ENCODE assay signal across 8 cellular contexts in the genomic region with DNA sequence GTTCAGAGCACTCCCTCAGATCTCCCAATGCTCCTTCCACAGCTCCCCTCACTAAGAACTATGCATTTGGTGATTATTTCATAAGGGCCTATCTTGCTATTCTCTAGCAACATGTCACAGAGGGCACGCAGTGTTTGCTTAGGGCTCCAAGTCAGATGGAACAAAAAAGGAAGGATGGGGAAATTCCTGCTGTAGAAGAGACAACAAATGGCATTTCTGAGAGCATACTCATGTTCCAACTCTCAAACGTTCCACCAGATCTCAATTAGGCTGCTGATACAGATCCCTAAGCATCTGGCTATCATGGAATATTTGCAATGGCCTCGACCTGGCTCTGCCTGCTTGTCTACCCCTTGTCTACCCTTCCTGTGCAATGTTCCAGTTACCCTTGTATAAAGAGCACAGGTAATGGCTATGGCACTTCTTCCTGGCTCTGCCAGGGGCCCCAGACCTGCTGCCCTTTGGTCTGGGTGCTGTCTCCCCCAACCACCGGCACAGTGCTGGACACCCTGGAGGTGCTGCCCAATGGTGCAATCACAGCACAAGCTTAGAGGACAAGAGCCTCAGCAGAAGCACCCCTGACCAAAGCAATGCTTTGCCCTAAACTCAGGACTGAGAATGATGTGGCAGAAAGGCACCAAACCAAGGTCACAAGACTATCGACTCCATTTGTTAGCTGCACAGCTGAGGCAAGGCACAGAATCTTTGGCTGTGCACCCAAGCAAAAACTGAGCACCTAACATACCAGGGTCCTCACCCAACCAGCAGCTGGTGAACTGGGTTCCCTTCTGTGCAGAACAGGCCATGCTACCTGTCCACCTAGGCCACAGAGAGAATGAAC. TPM values are rescaled to one million over a fixed set of nuclear protein-coding genes. Genes with fewer than 3 reads are reported as not detected.
DNase-seq lines count a peak whose midpoint lies in the region; ATAC-seq and TF ChIP-seq lines count a peak whose summit lies in the region.

No MANE protein-coding gene starts in this region.

- peak overlapping the region; percentile 3 for H3K27ac ChIP-seq in right cardiac atrium (ENCODE audit: low read length)
- peak overlapping the region; percentile 0 for H3K27ac ChIP-seq in substantia nigra (ENCODE audit: low read depth, low read length, poor library complexity, severe bottlenecking)

- H3K4me1 ChIP-seq in right cardiac atrium (ENCODE audit: control insufficient read depth, insufficient read depth, low read length), result peaks cover 29% of the 10 kb centered on the region

- H3K27me3 ChIP-seq in right cardiac atrium (ENCODE audit: control insufficient read depth, insufficient read depth), result no peaks in the 10 kb centered on the region

- ATAC-seq in right cardiac atrium, result no peak
- no peak for ATAC-seq in left cardiac atrium
- no peak for ATAC-seq in GM19324 (IDR thresholded peaks at IDR 0.05; ENCODE audit: low FRiP score, unreplicated experiment)
- ATAC-seq in HG02938 (IDR thresholded peaks at IDR 0.05; ENCODE audit: unreplicated experiment), result no peak

- TF ChIP-seq CTCF in fibroblast of mammary gland (conservative IDR thresholded peaks at IDR 0.05; ENCODE audit: control insufficient read depth, insufficient read depth, low read depth, low read length), result no peak

- intact Hi-C loops in right cardiac atrium (cut with DNase I) (no loop called here), left cardiac atrium (cut with DNase I) (no loop called here)

- H3K4me3 ChIP-seq in right cardiac atrium (ENCODE audit: low read length), result no peak overlapping the region
- no peak overlapping the region for H3K4me3 ChIP-seq in fibroblast of mammary gland (ENCODE audit: control insufficient read depth, low read depth, low read length)

- no peak for DNase-seq in right cardiac atrium
- DNase-seq in left cardiac atrium, result no peak
- peak; percentile 71 for DNase-seq in NCI-H69 (lab: John Stamatoyannopoulos, UW)
- DNase-seq in fibroblast of mammary gland (ENCODE audit: low read depth), result peak; percentile 57
- DNase-seq in substantia nigra (lab: John Stamatoyannopoulos, UW), result no peak
- no peak for DNase-seq in SIG-M5 treated with dmso at 0.1 percent for 504 hours (lab: John Stamatoyannopoulos, UW; ENCODE audit: unreplicated experiment)

- 56% methylated on average over 5 of the region's 5 CpGs for WGBS in right cardiac atrium

- no peaks in the 10 kb centered on the region for H3K9me3 ChIP-seq in right cardiac atrium (ENCODE audit: control insufficient read depth, low read length)

RNA-seq across cellular contexts. Expression of a gene that starts 3.6 kb away (rescaled TPM):
- total RNA-seq in right cardiac atrium, result 10 to 100 TPM; 50.2 to 61.6 (median 56.4) TPM
- 34.2 TPM for polyA plus RNA-seq in right cardiac atrium
- total RNA-seq in left cardiac atrium, result 10 to 100 TPM; 52.9 to 61.1 TPM

Comparison
In these comparisons a context has a peak if more than half of its experiments do, and no peak if none do; other contexts are left out.
1. DNase-seq: peak in NCI-H69 (single experiment) and fibroblast of mammary gland (single experiment); none in right cardiac atrium (0 of 3), left cardiac atrium (single experiment), substantia nigra (0 of 49) and SIG-M5 treated with dmso at 0.1 percent for 504 hours (single experiment).